ENCODE assay signal across 23 cellular contexts in the genomic region with DNA sequence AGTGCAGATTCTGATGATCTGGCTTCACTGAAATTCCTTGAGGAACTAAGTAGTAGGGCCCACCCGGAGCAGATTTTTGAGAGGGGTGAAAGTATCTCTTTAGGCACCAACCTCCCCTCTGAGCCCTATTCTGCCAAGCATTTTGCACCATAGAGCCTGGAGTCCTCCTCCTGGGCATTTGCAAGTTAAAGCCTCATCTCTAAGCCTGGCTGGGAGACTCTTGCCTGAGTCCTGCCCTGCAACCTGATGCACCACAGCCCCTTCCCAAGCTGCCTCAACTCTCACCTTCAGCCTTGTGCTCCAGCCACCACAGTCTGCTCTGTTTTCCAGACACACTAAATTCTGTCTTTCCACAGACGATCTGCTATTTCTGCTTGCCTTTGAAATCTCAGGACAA.
A peak's percentile ranks its signal among the peaks of the same experiment; 100 is the strongest.
DNase-seq lines count a peak whose midpoint lies in the region; ATAC-seq, FAIRE-seq and TF ChIP-seq lines count a peak whose summit lies in the region.
"Had no signal": no experiment of that assay in that cellular context is flagged by ENCODE, and none has a peak within 500 bp of the region (broad histone marks: within the 10 kb centered on the region; RNA-seq: fewer than 3 reads in every experiment).

No MANE protein-coding gene starts in this region.

- 52% methylated on average over 2 of the region's 2 CpGs for WGBS in suprapubic skin
- WGBS in testis, 2 donors: 39 to 61% methylated on average over 2 of the region's 2 CpGs
- 43 to 54% (median 46%) methylated on average over 2 of the region's 2 CpGs for WGBS in small intestine, 3 donors

- POLR2A ChIA-PET in WTC11 (lab: Charles Lee): no interaction called here

- intact Hi-C loops in testis (cut with DNase I; ENCODE audit: low total_unique reads): no loop called here

- no peak for TF ChIP-seq EP300 in suprapubic skin (IDR thresholded peaks at IDR 0.05)

- H3K79me2 ChIP-seq in neural progenitor cell (ENCODE audit: low read depth): no peaks in the 10 kb centered on the region

- no peak overlapping the region for H3K4me3 ChIP-seq in neural progenitor cell
- no peak overlapping the region for H3K4me3 ChIP-seq in suprapubic skin
- H3K4me3 ChIP-seq in testis: no peak overlapping the region
- H3K4me3 ChIP-seq in small intestine (ENCODE audit: low read depth in 1 of 2, low read length in 2 of 2): no peak overlapping the region
- H3K4me3 ChIP-seq: lung had no signal

- H3K27ac ChIP-seq in caudate nucleus (ENCODE audit: low read depth, low read length) (peak overlapping the region; percentile 36), neural progenitor cell (no peak overlapping the region), suprapubic skin (peak overlapping the region; percentile 70), testis (peak overlapping the region in 1 of 2 donors; percentile 81), small intestine (ENCODE audit: low read depth in 1 of 2, low read length in 1 of 2) (no peak overlapping the region)
- H3K27ac ChIP-seq: WERI-Rb-1 had no signal

- no peaks in the 10 kb centered on the region for H3K27me3 Mint-ChIP-seq in WTC11 (ENCODE audit: low read depth)
- H3K27me3 Mint-ChIP-seq in neural progenitor cell (ENCODE audit: insufficient read depth, low read depth): peaks cover 19% of the 10 kb centered on the region

- no peaks in the 10 kb centered on the region for H3K27me3 ChIP-seq in neural progenitor cell
- H3K27me3 ChIP-seq in suprapubic skin: no peaks in the 10 kb centered on the region
- no peaks in the 10 kb centered on the region for H3K27me3 ChIP-seq in testis
- H3K27me3 ChIP-seq in small intestine (ENCODE audit: control insufficient read depth in 2 of 2, insufficient read depth in 2 of 2, low read length in 2 of 2): no peaks in the 10 kb centered on the region

- H3K36me3 ChIP-seq in neural progenitor cell (no peaks in the 10 kb centered on the region), suprapubic skin (no peaks in the 10 kb centered on the region), testis (ENCODE audit: low read depth, missing control alignments) (no peaks in the 10 kb centered on the region), small intestine (ENCODE audit: control insufficient read depth in 2 of 2, insufficient read depth in 2 of 2, low read length in 2 of 2) (no peaks in the 10 kb centered on the region)
- H3K36me3 ChIP-seq: WERI-Rb-1 had no signal

- H3K36me3 Mint-ChIP-seq in WTC11: no peaks in the 10 kb centered on the region
- H3K36me3 Mint-ChIP-seq in neural progenitor cell: no peaks in the 10 kb centered on the region
- H3K36me3 Mint-ChIP-seq: activated naive CD4-positive, alpha-beta T cell treated with anti-CD3 and anti-CD28 coated beads, Interleukin-2, amount 50 U/mL, for 24 hours; CD4-positive, CD25-positive, alpha-beta regulatory T cell; stimulated activated memory B cell treated with anti-CD40 and anti-IgM and Interleukin-4, amounts not matched to agents 10 μg/mL and 1 μg/mL and 100 μg/mL, for 72 hours; type B pancreatic cell had no signal

- peaks cover 40% of the 10 kb centered on the region for H3K4me1 ChIP-seq in neural progenitor cell
- H3K4me1 ChIP-seq in suprapubic skin: peaks cover 52% of the 10 kb centered on the region
- H3K4me1 ChIP-seq in testis: peaks cover 48% of the 10 kb centered on the region
- H3K4me1 ChIP-seq in small intestine (ENCODE audit: control insufficient read depth in 2 of 2, insufficient read depth in 1 of 2, low read depth in 1 of 2, low read length in 1 of 2): peaks cover 3 to 5% of the 10 kb centered on the region in 2 donors

- H3K4me3 Mint-ChIP-seq in WTC11 (no peak overlapping the region), neural progenitor cell (no peak overlapping the region)
- H3K4me3 Mint-ChIP-seq: activated naive CD4-positive, alpha-beta T cell treated with anti-CD3 and anti-CD28 coated beads, Interleukin-2, amount 50 U/mL, for 24 hours; activated T-helper 1 cell treated with anti-CD3 and anti-CD28 coated beads, Interleukin-12 subunit alpha, Interleukin-12 subunit beta, Interleukin-2, Interleukin-4 antibody, amounts not matched to agents 30 ng/mL and 10 ng/mL and 1 ng/mL, durations not matched to agents 14 hours and 24 hours and 36 hours; CD4-positive, CD25-positive, alpha-beta regulatory T cell; stimulated activated memory B cell treated with anti-CD40 and anti-IgM and Interleukin-4, amounts not matched to agents 10 μg/mL and 1 μg/mL and 100 μg/mL, for 72 hours; type B pancreatic cell had no signal

- H3K27ac Mint-ChIP-seq in WTC11: no peak overlapping the region
- H3K27ac Mint-ChIP-seq in neural progenitor cell: peak overlapping the region; percentile 46
- H3K27ac Mint-ChIP-seq: activated naive CD4-positive, alpha-beta T cell treated with anti-CD3 and anti-CD28 coated beads, Interleukin-2, amount 50 U/mL, for 24 hours; activated T-helper 1 cell treated with anti-CD3 and anti-CD28 coated beads, Interleukin-12 subunit alpha, Interleukin-12 subunit beta, Interleukin-2, Interleukin-4 antibody, amounts not matched to agents 30 ng/mL and 10 ng/mL and 1 ng/mL, durations not matched to agents 14 hours and 24 hours and 36 hours; CD4-positive, CD25-positive, alpha-beta regulatory T cell; stimulated activated memory B cell treated with anti-CD40 and anti-IgM and Interleukin-4, amounts not matched to agents 10 μg/mL and 1 μg/mL and 100 μg/mL, for 72 hours; type B pancreatic cell had no signal

- H3K9me3 ChIP-seq in neural progenitor cell (ENCODE audit: low read depth) (no peaks in the 10 kb centered on the region), suprapubic skin (no peaks in the 10 kb centered on the region), testis (no peaks in the 10 kb centered on the region), small intestine (ENCODE audit: control insufficient read depth, low read depth) (no peaks in the 10 kb centered on the region)

- H3K4me2 ChIP-seq in neural progenitor cell: no peak overlapping the region

- CTCF ChIA-PET in WTC11 (lab: Charles Lee): interaction anchor here (1.4 kb wide), 1 partner anchor 98 kb away, joined by 3 read pairs; no protein-coding TSS in a partner anchor

- H2AFZ ChIP-seq in neural progenitor cell (replicated peaks): no peak overlapping the region

- peaks cover 47% of the 10 kb centered on the region for H3K4me1 Mint-ChIP-seq in WTC11
- peaks cover 51% of the 10 kb centered on the region for H3K4me1 Mint-ChIP-seq in neural progenitor cell
- H3K4me1 Mint-ChIP-seq: activated naive CD4-positive, alpha-beta T cell treated with anti-CD3 and anti-CD28 coated beads, Interleukin-2, amount 50 U/mL, for 24 hours; CD4-positive, CD25-positive, alpha-beta regulatory T cell; stimulated activated memory B cell treated with anti-CD40 and anti-IgM and Interleukin-4, amounts not matched to agents 10 μg/mL and 1 μg/mL and 100 μg/mL, for 72 hours had no signal

- DNase-seq in WTC11 (ENCODE audit: low spot score) (no peak), caudate nucleus (lab: John Stamatoyannopoulos, UW) (no peak), neural progenitor cell (ENCODE audit: low spot score) (no peak), suprapubic skin (ENCODE audit: low spot score in 2 of 2) (no peak), testis (no peak), small intestine (no peak), T-helper 2 cell (no peak), NCI-H510A (lab: John Stamatoyannopoulos, UW) (no peak)
- DNase-seq: activated CD4-positive, alpha-beta T cell treated with anti-CD3 and anti-CD28 coated beads, Interleukin-2, amount 50 U/mL, for 1 hour; CD4-positive, CD25-positive, alpha-beta regulatory T cell; effector memory CD4-positive, alpha-beta T cell; foreskin melanocyte; islet precursor cell; NCI-H1436 treated with DMSO at 0.1 percent for 48 hours; NCI-H446 treated with DMSO at 0.1 percent for 48 hours; stimulated activated CD4-positive, alpha-beta T cell treated with anti-CD3 and anti-CD28 coated beads, Interleukin-4, amount 100 ng/mL, for 1 hour; T-helper 9 cell; WERI-Rb-1 had no signal

- H3K9me3 Mint-ChIP-seq in WTC11 (no peaks in the 10 kb centered on the region), neural progenitor cell (no peaks in the 10 kb centered on the region)
- H3K9me3 Mint-ChIP-seq: activated naive CD4-positive, alpha-beta T cell treated with anti-CD3 and anti-CD28 coated beads, Interleukin-2, amount 50 U/mL, for 24 hours; activated T-helper 1 cell treated with anti-CD3 and anti-CD28 coated beads, Interleukin-12 subunit alpha, Interleukin-12 subunit beta, Interleukin-2, Interleukin-4 antibody, amounts not matched to agents 30 ng/mL and 10 ng/mL and 1 ng/mL, durations not matched to agents 14 hours and 24 hours and 36 hours; stimulated activated memory B cell treated with anti-CD40 and anti-IgM and Interleukin-4, amounts not matched to agents 10 μg/mL and 1 μg/mL and 100 μg/mL, for 72 hours; type B pancreatic cell had no signal

- FAIRE-seq in small intestine (lab: Jason Lieb, UNC): no peak

- no peaks in the 10 kb centered on the region for H4K20me1 ChIP-seq in neural progenitor cell (ENCODE audit: low read depth)

- TF ChIP-seq POLR2A in suprapubic skin (IDR thresholded peaks at IDR 0.05) (no peak), testis (IDR thresholded peaks at IDR 0.05) (no peak)

- no peaks in the 10 kb centered on the region for H3F3A ChIP-seq in neural progenitor cell (ENCODE audit: low read depth)

- no peak overlapping the region for H3K9ac ChIP-seq in neural progenitor cell

- no peak for TF ChIP-seq CTCF in WTC11 (IDR thresholded peaks at IDR 0.05)
- no peak for TF ChIP-seq CTCF in neural progenitor cell (IDR thresholded peaks at IDR 0.05)
- TF ChIP-seq CTCF in suprapubic skin (IDR thresholded peaks at IDR 0.05): no peak
- TF ChIP-seq CTCF in testis (IDR thresholded peaks at IDR 0.05): no peak

- ATAC-seq in WTC11: peak; percentile 15
- ATAC-seq: stimulated activated memory B cell treated with anti-CD40 and anti-IgM and Interleukin-4, amounts not matched to agents 10 μg/mL and 1 μg/mL and 100 μg/mL, for 72 hours had no signal

TF ChIP-seq in WTC11, 78 proteins besides CTCF, POLR2A, EP300 and RAD21 (continues in another document):
- TF ChIP-seq, protein P1, sequence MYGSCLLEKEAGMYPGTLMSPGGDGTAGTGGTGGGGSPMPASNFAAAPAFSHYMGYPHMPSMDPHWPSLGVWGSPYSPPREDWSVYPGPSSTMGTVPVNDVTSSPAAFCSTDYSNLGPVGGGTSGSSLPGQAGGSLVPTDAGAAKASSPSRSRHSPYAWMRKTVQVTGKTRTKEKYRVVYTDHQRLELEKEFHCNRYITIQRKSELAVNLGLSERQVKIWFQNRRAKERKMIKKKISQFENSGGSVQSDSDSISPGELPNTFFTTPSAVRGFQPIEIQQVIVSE (CRISPR knock-in tag; IDR thresholded peaks at IDR 0.05; ENCODE audit: borderline replicate concordance): no peak
- TF ChIP-seq, protein P2, sequence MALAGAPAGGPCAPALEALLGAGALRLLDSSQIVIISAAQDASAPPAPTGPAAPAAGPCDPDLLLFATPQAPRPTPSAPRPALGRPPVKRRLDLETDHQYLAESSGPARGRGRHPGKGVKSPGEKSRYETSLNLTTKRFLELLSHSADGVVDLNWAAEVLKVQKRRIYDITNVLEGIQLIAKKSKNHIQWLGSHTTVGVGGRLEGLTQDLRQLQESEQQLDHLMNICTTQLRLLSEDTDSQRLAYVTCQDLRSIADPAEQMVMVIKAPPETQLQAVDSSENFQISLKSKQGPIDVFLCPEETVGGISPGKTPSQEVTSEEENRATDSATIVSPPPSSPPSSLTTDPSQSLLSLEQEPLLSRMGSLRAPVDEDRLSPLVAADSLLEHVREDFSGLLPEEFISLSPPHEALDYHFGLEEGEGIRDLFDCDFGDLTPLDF (CRISPR knock-in tag; IDR thresholded peaks at IDR 0.05): no peak
- no peak for TF ChIP-seq FOXJ3 (CRISPR knock-in tag; IDR thresholded peaks at IDR 0.05; ENCODE audit: borderline replicate concordance)

Comparison
In these comparisons a context has a peak if more than half of its experiments do, and no peak if none do; other contexts are left out.
1. H3K27ac ChIP-seq: peak in caudate nucleus (single experiment) and suprapubic skin (single experiment); none in neural progenitor cell (single experiment) and small intestine (0 of 2).